1 cellular context compared by ENCODE assay signal in the genomic region with DNA sequence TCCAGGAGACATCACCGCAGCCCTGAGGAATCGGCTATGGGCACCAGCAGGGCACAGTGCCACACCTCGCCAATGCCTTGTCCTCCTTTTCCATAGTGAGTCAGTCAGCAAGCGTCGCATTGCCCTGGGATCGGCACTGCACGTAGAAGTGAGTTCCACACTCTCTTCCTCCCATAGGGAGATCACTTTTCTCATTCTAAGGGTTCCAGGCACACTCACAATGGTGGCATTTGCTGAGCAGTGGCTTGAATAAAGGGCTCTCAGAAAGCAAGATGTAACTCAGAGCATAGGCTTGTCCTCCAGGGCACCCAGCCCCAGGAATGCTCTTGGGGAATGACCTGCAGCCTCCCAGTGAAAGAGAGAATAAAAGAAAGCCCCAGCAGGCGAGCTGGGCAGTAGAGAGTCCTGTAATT.
TF ChIP-seq lines count a peak whose summit lies in the region.

No MANE protein-coding gene starts in this region.

TF ChIP-seq in HCT116, 20 proteins besides CTCF, POLR2A, EP300 and RAD21 (continued from another document):
- TF ChIP-seq, protein P1, sequence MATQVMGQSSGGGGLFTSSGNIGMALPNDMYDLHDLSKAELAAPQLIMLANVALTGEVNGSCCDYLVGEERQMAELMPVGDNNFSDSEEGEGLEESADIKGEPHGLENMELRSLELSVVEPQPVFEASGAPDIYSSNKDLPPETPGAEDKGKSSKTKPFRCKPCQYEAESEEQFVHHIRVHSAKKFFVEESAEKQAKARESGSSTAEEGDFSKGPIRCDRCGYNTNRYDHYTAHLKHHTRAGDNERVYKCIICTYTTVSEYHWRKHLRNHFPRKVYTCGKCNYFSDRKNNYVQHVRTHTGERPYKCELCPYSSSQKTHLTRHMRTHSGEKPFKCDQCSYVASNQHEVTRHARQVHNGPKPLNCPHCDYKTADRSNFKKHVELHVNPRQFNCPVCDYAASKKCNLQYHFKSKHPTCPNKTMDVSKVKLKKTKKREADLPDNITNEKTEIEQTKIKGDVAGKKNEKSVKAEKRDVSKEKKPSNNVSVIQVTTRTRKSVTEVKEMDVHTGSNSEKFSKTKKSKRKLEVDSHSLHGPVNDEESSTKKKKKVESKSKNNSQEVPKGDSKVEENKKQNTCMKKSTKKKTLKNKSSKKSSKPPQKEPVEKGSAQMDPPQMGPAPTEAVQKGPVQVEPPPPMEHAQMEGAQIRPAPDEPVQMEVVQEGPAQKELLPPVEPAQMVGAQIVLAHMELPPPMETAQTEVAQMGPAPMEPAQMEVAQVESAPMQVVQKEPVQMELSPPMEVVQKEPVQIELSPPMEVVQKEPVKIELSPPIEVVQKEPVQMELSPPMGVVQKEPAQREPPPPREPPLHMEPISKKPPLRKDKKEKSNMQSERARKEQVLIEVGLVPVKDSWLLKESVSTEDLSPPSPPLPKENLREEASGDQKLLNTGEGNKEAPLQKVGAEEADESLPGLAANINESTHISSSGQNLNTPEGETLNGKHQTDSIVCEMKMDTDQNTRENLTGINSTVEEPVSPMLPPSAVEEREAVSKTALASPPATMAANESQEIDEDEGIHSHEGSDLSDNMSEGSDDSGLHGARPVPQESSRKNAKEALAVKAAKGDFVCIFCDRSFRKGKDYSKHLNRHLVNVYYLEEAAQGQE (IDR thresholded peaks at IDR 0.05; ENCODE audit: low read depth): no peak
- no peak for TF ChIP-seq CEBPB (IDR thresholded peaks at IDR 0.05; ENCODE audit: low read depth)
- TF ChIP-seq ZFX (IDR thresholded peaks at IDR 0.05): no peak
- TF ChIP-seq POLR2AphosphoS5 (IDR thresholded peaks at IDR 0.05; ENCODE audit: low read depth, low read length): no peak
- TF ChIP-seq SIN3A (IDR thresholded peaks at IDR 0.05; ENCODE audit: low read depth): no peak
